9 cellular contexts compared by ENCODE assay signal in genomic region chr10:16967866-16968721, GRCh38.
DNase-seq lines count a peak whose midpoint lies in the region; ATAC-seq and TF ChIP-seq lines count a peak whose summit lies in the region.
"Had no signal": no experiment of that assay in that cellular context is flagged by ENCODE, and none has a peak within 500 bp of the region (broad histone marks: within the 10 kb centered on the region; RNA-seq: fewer than 3 reads in every experiment).

No MANE protein-coding gene starts in this region.

- intact Hi-C loops in PC-3 (cut with micrococcal nuclease): loop anchor here (2.0 to 10.0 kb wide), 3 partner anchors 19 to 107 kb away; no protein-coding TSS in a partner anchor

- H3K9me3 ChIP-seq in PC-3 (ENCODE audit: low read length): no peaks in the 10 kb centered on the region

- H3K27me3 ChIP-seq in PC-3 (ENCODE audit: low read length): no peaks in the 10 kb centered on the region

- H3K9me2 ChIP-seq in PC-3 (replicated peaks; ENCODE audit: low read length): no peaks in the 10 kb centered on the region

- H3K4me3 Mint-ChIP-seq in nephron: no peak overlapping the region

- no peaks in the 10 kb centered on the region for H3K79me2 ChIP-seq in PC-3 (ENCODE audit: low read length)

- H3K9ac ChIP-seq in PC-3 (ENCODE audit: low read length): no peak overlapping the region

- H3K9me3 Mint-ChIP-seq in nephron: no peaks in the 10 kb centered on the region

- CTCF ChIA-PET in PC-3 (lab: Charles Lee): no interaction called here

- no peaks in the 10 kb centered on the region for H3K36me3 ChIP-seq in PC-3 (ENCODE audit: low read depth, low read length)

- ATAC-seq in PC-3: peak; percentile 46
- no peak for ATAC-seq in GM21717 (IDR thresholded peaks at IDR 0.05; ENCODE audit: unreplicated experiment)
- no peak for ATAC-seq in HG03025 (IDR thresholded peaks at IDR 0.05; ENCODE audit: low FRiP score, unreplicated experiment)
- no peak for ATAC-seq in GM19455 (IDR thresholded peaks at IDR 0.05; ENCODE audit: unreplicated experiment)

- peak overlapping the region; percentile 84 to 98 (median 92) for H3K27ac Mint-ChIP-seq in nephron

- H3K4me3 ChIP-seq in PC-3 (ENCODE audit: low read length) (no peak overlapping the region), epithelial cell of proximal tubule (ENCODE audit: low read depth, low read length) (no peak overlapping the region)

- peaks cover 63% of the 10 kb centered on the region for H3K4me1 Mint-ChIP-seq in nephron

- no TSS peak for BruUV-seq in PC-3 (replicated peaks; lab: Mats Ljungman, UMichigan)

- no peak for TF ChIP-seq CTCF in PC-3 (conservative IDR thresholded peaks at IDR 0.05; ENCODE audit: low read depth, low read length)
- TF ChIP-seq CTCF in epithelial cell of proximal tubule (conservative IDR thresholded peaks at IDR 0.05; ENCODE audit: low read depth, low read length): no peak
- TF ChIP-seq CTCF in nephron (IDR thresholded peaks at IDR 0.05; ENCODE audit: unreplicated experiment in 3 of 3): no peak

- peak; percentile 83 for DNase-seq in AG20443 (ENCODE audit: low spot score)
- DNase-seq in PC-3: peak; percentile 64
- peak; percentile 64 for DNase-seq in epithelial cell of proximal tubule (ENCODE audit: low read depth)
- no peak for DNase-seq in HUDEP-2 (lab: John Stamatoyannopoulos, UW; ENCODE audit: unreplicated experiment in 76 of 76)
- DNase-seq: NCI-H2081 treated with DMSO at 0.1 percent for 48 hours had no signal

- H4K20me1 ChIP-seq in PC-3 (ENCODE audit: low read length): no peaks in the 10 kb centered on the region

- H3K4me1 ChIP-seq in PC-3 (ENCODE audit: insufficient read depth, low read length): peaks cover 33% of the 10 kb centered on the region

- H3K36me3 Mint-ChIP-seq in nephron (ENCODE audit: low read depth): no peaks in the 10 kb centered on the region

- peak overlapping the region; percentile 28; the same call in 1 of the 2 replicates for H3K4me2 ChIP-seq in PC-3 (ENCODE audit: low read length)

- POLR2A ChIA-PET in PC-3 (lab: Charles Lee; ENCODE audit: unreplicated experiment): no interaction called here

- no peak overlapping the region for H2AFZ ChIP-seq in PC-3 (ENCODE audit: low read length)

- no peak overlapping the region for H3K27ac ChIP-seq in PC-3 (ENCODE audit: low read length)

- no peaks in the 10 kb centered on the region for H3F3A ChIP-seq in PC-3 (ENCODE audit: low read length, unreplicated experiment)

- H3K27me3 Mint-ChIP-seq in nephron (ENCODE audit: low read depth): no peaks in the 10 kb centered on the region

Comparison
In these comparisons a context has a peak if more than half of its experiments do, and no peak if none do; other contexts are left out.
1. DNase-seq: peak in AG20443 (single experiment), PC-3 (single experiment) and epithelial cell of proximal tubule (single experiment); none in HUDEP-2 (0 of 76).